ENCODE assay signal across 20 cellular contexts in the genomic region with DNA sequence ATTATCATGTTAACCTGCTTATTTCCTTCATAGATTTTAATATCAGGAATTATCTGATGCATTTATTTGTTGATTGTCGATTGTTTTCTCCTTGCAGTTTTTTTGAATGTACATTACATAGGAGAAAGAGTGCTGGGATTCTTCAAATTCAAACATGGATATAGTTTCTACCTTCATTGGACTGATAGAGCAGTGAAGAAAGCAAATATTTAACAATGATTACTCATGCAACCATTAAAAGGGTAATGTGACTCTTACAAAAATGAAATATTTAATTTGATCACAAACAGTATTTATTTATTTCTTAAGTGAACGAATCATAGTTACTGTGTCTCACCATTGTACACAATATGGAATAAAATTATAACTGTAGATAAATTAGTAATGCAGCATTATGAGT.
DNase-seq lines count a peak whose midpoint lies in the region; ATAC-seq and TF ChIP-seq lines count a peak whose summit lies in the region.
"Had no signal": no experiment of that assay in that cellular context is flagged by ENCODE, and none has a peak within 500 bp of the region (broad histone marks: within the 10 kb centered on the region; RNA-seq: fewer than 3 reads in every experiment).

No MANE protein-coding gene starts in this region.

- no peaks in the 10 kb centered on the region for H3F3A ChIP-seq in SU-DHL-6 (ENCODE audit: insufficient read depth)

- no peak overlapping the region for H3K4me3 ChIP-seq in SU-DHL-6 (ENCODE audit: insufficient read depth, low read length, poor library complexity, severe bottlenecking)
- H3K4me3 ChIP-seq: BLaER1, HAP-1 had no signal

- no peaks in the 10 kb centered on the region for H4K20me1 ChIP-seq in SU-DHL-6 (ENCODE audit: low read depth, low read length)
- H4K20me1 ChIP-seq: BLaER1 had no signal

- H3K27me3 ChIP-seq in SU-DHL-6 (ENCODE audit: low read length) = no peaks in the 10 kb centered on the region
- H3K27me3 ChIP-seq: BLaER1 had no signal

- H3K9me3 ChIP-seq in SU-DHL-6 (ENCODE audit: insufficient read depth, low read length) = no peaks in the 10 kb centered on the region
- H3K9me3 ChIP-seq: BLaER1, Caco-2, HAP-1 had no signal

- no peaks in the 10 kb centered on the region for H3K36me3 ChIP-seq in SU-DHL-6 (ENCODE audit: low read length)
- H3K36me3 ChIP-seq: BLaER1, HAP-1 had no signal

- no peak for ATAC-seq in GM19397 (IDR thresholded peaks at IDR 0.05; ENCODE audit: unreplicated experiment)
- no peak for ATAC-seq in esophagus mucosa
- ATAC-seq: CD8-positive, alpha-beta T cell had no signal

- no peaks in the 10 kb centered on the region for H3K79me2 ChIP-seq in SU-DHL-6 (ENCODE audit: insufficient read depth, low read length)

- no peaks in the 10 kb centered on the region for H3K9me2 ChIP-seq in SU-DHL-6 (replicated peaks; ENCODE audit: insufficient read depth, low read length)

- no peak overlapping the region for H3K9ac ChIP-seq in SU-DHL-6 (ENCODE audit: low read length)
- H3K9ac ChIP-seq: BLaER1 had no signal

- DNase-seq in NCI-H748 (lab: John Stamatoyannopoulos, UW; ENCODE audit: unreplicated experiment) (peak; percentile 20), NCI-H748 treated with DMSO at 0.1 percent for 48 hours (lab: John Stamatoyannopoulos, UW) (no peak), DMS53 (lab: John Stamatoyannopoulos, UW) (peak; percentile 63), NCI-H146 treated with DMSO at 0.1 percent for 48 hours (lab: John Stamatoyannopoulos, UW; ENCODE audit: unreplicated experiment) (peak; percentile 25), SK-N-DZ (ENCODE audit: low spot score) (no peak)
- DNase-seq: 8988T; Caco-2; CD4-positive, CD25-positive, alpha-beta regulatory T cell; CD8-positive, alpha-beta T cell; DMS153; DMS79 treated with DMSO at 0.1 percent for 48 hours; GF-D8; GOT3; HFFc6 had no signal

- TF ChIP-seq CTCF in SU-DHL-6 (IDR thresholded peaks at IDR 0.05; ENCODE audit: insufficient read depth, low read length, poor library complexity, severe bottlenecking) = no peak

- no peak overlapping the region for H3K27ac ChIP-seq in SU-DHL-6 (ENCODE audit: low read depth, low read length)
- H3K27ac ChIP-seq: BLaER1, C4-2B had no signal

- peak overlapping the region; percentile 38 for H2AFZ ChIP-seq in SU-DHL-6 (ENCODE audit: low read depth, low read length, severe bottlenecking)

- H3K4me2 ChIP-seq in SU-DHL-6 (ENCODE audit: low read depth, low read length, poor library complexity, severe bottlenecking) = no peak overlapping the region
- H3K4me2 ChIP-seq: BLaER1 had no signal

Comparison
In these comparisons a context has a peak if more than half of its experiments do, and no peak if none do; other contexts are left out.
1. DNase-seq: peak in NCI-H748 (single experiment), DMS53 (single experiment) and NCI-H146 treated with DMSO at 0.1 percent for 48 hours (single experiment); none in NCI-H748 treated with DMSO at 0.1 percent for 48 hours (single experiment) and SK-N-DZ (single experiment).